ENCODE assay signal across 8 cellular contexts in the genomic region with DNA sequence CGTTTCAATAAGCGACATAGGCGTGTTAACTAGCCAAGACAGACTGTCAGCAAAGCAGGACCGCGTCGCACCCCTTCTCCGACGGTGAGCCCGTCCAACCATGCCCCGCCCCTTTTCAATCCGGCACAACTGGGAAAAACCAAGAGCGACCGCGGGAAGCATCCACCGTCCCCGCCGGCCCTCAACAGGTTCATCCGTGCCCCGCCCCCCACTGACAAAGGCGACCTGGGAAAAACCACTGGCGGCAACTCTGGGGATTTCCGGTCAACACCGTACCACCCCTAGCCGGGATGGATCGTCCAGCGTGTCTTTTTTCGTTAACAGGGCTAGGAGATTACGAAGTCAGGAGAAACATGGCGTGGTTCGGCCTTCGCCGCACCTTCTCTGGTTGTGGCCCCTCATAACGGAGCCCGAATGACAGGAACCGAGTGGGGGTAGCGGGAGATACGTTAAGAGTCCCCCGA. TPM values are rescaled to one million over a fixed set of nuclear protein-coding genes. Genes with fewer than 3 reads are reported as not detected.
A peak's percentile ranks its signal among the peaks of the same experiment; 100 is the strongest.
DNase-seq lines count a peak whose midpoint lies in the region; ATAC-seq and TF ChIP-seq lines count a peak whose summit lies in the region.

No MANE protein-coding gene starts in this region.

- peaks cover 0 to 52% (median 32%) of the 10 kb centered on the region in 11 experiments; a peak in 14 of 22 replicates for H4K20me1 ChIP-seq in BLaER1 treated with 17β-estradiol and CSF1 and Interleukin-3, amounts not matched to agents 10 nM and 100 nM
- no peaks in the 10 kb centered on the region for H4K20me1 ChIP-seq in PC-9 (ENCODE audit: insufficient read depth)

- peak overlapping the region; percentile 83 to 100 (median 91) for H3K4me3 Mint-ChIP-seq in naive thymus-derived CD4-positive, alpha-beta T cell

- POLR2A ChIA-PET in PC-9 (lab: Charles Lee; ENCODE audit: unreplicated experiment) = interaction anchor here (0.6 to 0.7 kb wide), 4 partner anchors 92 to 175 kb away, joined by 3 to 9 read pairs (median 4); partner anchors contain the start of gene HDAC6
- POLR2A ChIA-PET in naive thymus-derived CD4-positive, alpha-beta T cell (lab: Charles Lee) = interaction anchor here (0.7 to 4.1 kb wide), 11 partner anchors 11 to 357 kb away, joined by 3 to 29 read pairs (median 7); partner anchors contain the start of genes HDAC6, OTUD5, PIM2 and SLC35A2

- TSS peak; percentile 49 for BruUV-seq in PC-9 (replicated peaks; lab: Mats Ljungman, UMichigan)

- H3K4me3 ChIP-seq in BLaER1 treated with 17β-estradiol and CSF1 and Interleukin-3, amounts not matched to agents 10 nM and 100 nM = peak overlapping the region; percentile 67 to 84 (median 73)
- H3K4me3 ChIP-seq in PC-9 (peak overlapping the region; percentile 59; the same call in 1 of the 2 replicates), fibroblast of pulmonary artery (replicated peaks; ENCODE audit: low read depth, low read length) (peak overlapping the region; percentile 78), upper lobe of right lung (peak overlapping the region; percentile 68)
- H3K4me3 ChIP-seq in naive thymus-derived CD4-positive, alpha-beta T cell (ENCODE audit: low read length) = peak overlapping the region; percentile 91

- peak; percentile 11 for ATAC-seq in GM19467 (IDR thresholded peaks at IDR 0.05; ENCODE audit: unreplicated experiment)
- ATAC-seq in naive thymus-derived CD4-positive, alpha-beta T cell = peak; percentile 52
- peak; percentile 82 for ATAC-seq in upper lobe of right lung

- TF ChIP-seq CTCF in PC-9 (conservative IDR thresholded peaks at IDR 0.05) (no peak), fibroblast of pulmonary artery (IDR thresholded peaks at IDR 0.05; ENCODE audit: low read length, missing control alignments) (no peak), upper lobe of right lung (IDR thresholded peaks at IDR 0.05) (no peak)

- H3K27me3 Mint-ChIP-seq in naive thymus-derived CD4-positive, alpha-beta T cell = no peaks in the 10 kb centered on the region

- peaks cover 0 to 15% (median 3%) of the 10 kb centered on the region in 11 experiments; a peak in 7 of 22 replicates for H3K9me3 ChIP-seq in BLaER1 treated with 17β-estradiol and CSF1 and Interleukin-3, amounts not matched to agents 10 nM and 100 nM (replicated peaks in 1 of 11)
- H3K9me3 ChIP-seq in PC-9 (ENCODE audit: insufficient read depth, low read depth) = no peaks in the 10 kb centered on the region
- H3K9me3 ChIP-seq in naive thymus-derived CD4-positive, alpha-beta T cell (ENCODE audit: control insufficient read depth in 2 of 3, low read length in 3 of 3) = no peaks in the 10 kb centered on the region
- H3K9me3 ChIP-seq in upper lobe of right lung = no peaks in the 10 kb centered on the region

- H3K79me2 ChIP-seq in PC-9 (ENCODE audit: low read depth) = peaks cover 18% of the 10 kb centered on the region

- peaks cover 12 to 52% (median 31%) of the 10 kb centered on the region in 11 experiments; a peak in 21 of 22 replicates for H3K36me3 ChIP-seq in BLaER1 treated with 17β-estradiol and CSF1 and Interleukin-3, amounts not matched to agents 10 nM and 100 nM
- H3K36me3 ChIP-seq in PC-9 (ENCODE audit: low read depth) = no peaks in the 10 kb centered on the region
- peaks cover 0 to 26% (median 6%) of the 10 kb centered on the region in 3 experiments for H3K36me3 ChIP-seq in naive thymus-derived CD4-positive, alpha-beta T cell (ENCODE audit: control insufficient read depth in 2 of 3, insufficient read depth in 3 of 3, low read length in 3 of 3)
- peaks cover 14% of the 10 kb centered on the region for H3K36me3 ChIP-seq in upper lobe of right lung

- peak overlapping the region; percentile 87 to 94 (median 89) for H3K9ac ChIP-seq in BLaER1 treated with 17β-estradiol and CSF1 and Interleukin-3, amounts not matched to agents 10 nM and 100 nM

- peaks cover 23 to 37% (median 30%) of the 10 kb centered on the region in 10 experiments for H3K4me1 ChIP-seq in BLaER1 treated with 17β-estradiol and CSF1 and Interleukin-3, amounts not matched to agents 10 nM and 100 nM
- H3K4me1 ChIP-seq in PC-9 (replicated peaks; ENCODE audit: insufficient read depth) (no peaks in the 10 kb centered on the region), upper lobe of right lung (peaks cover 8% of the 10 kb centered on the region)
- peaks cover 12 to 16% of the 10 kb centered on the region in 2 donors for H3K4me1 ChIP-seq in naive thymus-derived CD4-positive, alpha-beta T cell (ENCODE audit: control insufficient read depth in 2 of 2, insufficient read depth in 2 of 2, low read length in 2 of 2)

- H3K9me3 Mint-ChIP-seq in naive thymus-derived CD4-positive, alpha-beta T cell = peaks cover 0 to 4% (median 0%) of the 10 kb centered on the region in 11 donors

- DNase-seq in KBM-7 (peak; percentile 94), PC-9 (peak; percentile 60 to 61), activated gamma-delta T cell (lab: John Stamatoyannopoulos, UW) (peak; percentile 34), fibroblast of pulmonary artery (ENCODE audit: low read depth) (peak; percentile 73), upper lobe of right lung (peak; percentile 89)
- peak in 7 of 9 donors; percentile 35 to 60 (median 55) for DNase-seq in naive thymus-derived CD4-positive, alpha-beta T cell

- H3F3A ChIP-seq in PC-9 (ENCODE audit: insufficient read depth, low read depth) = no peaks in the 10 kb centered on the region

- H3K36me3 Mint-ChIP-seq in naive thymus-derived CD4-positive, alpha-beta T cell = peaks cover 0 to 9% (median 0%) of the 10 kb centered on the region in 5 donors

- intact Hi-C loops in PC-9 (cut with micrococcal nuclease; ENCODE audit: unreplicated experiment) (loop anchor here (1.0 to 5.0 kb wide), 2 partner anchors 95 to 136 kb away; partner anchors contain the start of genes GLOD5 and HDAC6), upper lobe of right lung (cut with DNase I) (no loop called here)
- intact Hi-C loops in naive thymus-derived CD4-positive, alpha-beta T cell (cut with micrococcal nuclease) = loop anchor here (1.0 to 10.0 kb wide), 16 partner anchors 14 to 1335 kb away; partner anchors contain the start of genes MAGIX (in 2 of the 2), PPP1R3F (in 2 of the 2), ARAF (in 1 of the 2) and FOXP3 (in 1 of the 2)

- H3K4me1 Mint-ChIP-seq in naive thymus-derived CD4-positive, alpha-beta T cell = peaks cover 6 to 42% (median 24%) of the 10 kb centered on the region in 7 donors

- peak overlapping the region; percentile 89 to 98 (median 94) for H3K27ac Mint-ChIP-seq in naive thymus-derived CD4-positive, alpha-beta T cell

- H3K27me3 ChIP-seq in BLaER1 treated with 17β-estradiol and CSF1 and Interleukin-3, amounts not matched to agents 10 nM and 100 nM = peaks cover 0 to 38% (median 23%) of the 10 kb centered on the region in 11 experiments; a peak in 13 of 22 replicates
- H3K27me3 ChIP-seq in PC-9 (ENCODE audit: insufficient read depth, low read depth) (no peaks in the 10 kb centered on the region), upper lobe of right lung (no peaks in the 10 kb centered on the region)
- H3K27me3 ChIP-seq in naive thymus-derived CD4-positive, alpha-beta T cell (ENCODE audit: control insufficient read depth in 2 of 2, insufficient read depth in 2 of 2, low read length in 2 of 2) = no peaks in the 10 kb centered on the region

- peak overlapping the region; percentile 84 to 94 (median 90) for H3K27ac ChIP-seq in BLaER1 treated with 17β-estradiol and CSF1 and Interleukin-3, amounts not matched to agents 10 nM and 100 nM
- peak overlapping the region; percentile 84 for H3K27ac ChIP-seq in PC-9
- H3K27ac ChIP-seq in naive thymus-derived CD4-positive, alpha-beta T cell (ENCODE audit: low read depth, low read length) = peak overlapping the region; percentile 98
- H3K27ac ChIP-seq in upper lobe of right lung = peak overlapping the region; percentile 95

- H3K4me2 ChIP-seq in BLaER1 treated with 17β-estradiol and CSF1 and Interleukin-3, amounts not matched to agents 10 nM and 100 nM = peak overlapping the region; percentile 68 to 84 (median 77)
- H3K4me2 ChIP-seq in PC-9 = peak overlapping the region; percentile 70

- CTCF ChIA-PET in PC-9 (lab: Charles Lee) = interaction anchor here (0.6 kb wide), 1 partner anchor 29 kb away, joined by 3 read pairs; no protein-coding TSS in a partner anchor
- CTCF ChIA-PET in naive thymus-derived CD4-positive, alpha-beta T cell (lab: Charles Lee) = interaction anchor here (1.0 to 1.1 kb wide), 3 partner anchors 9 to 249 kb away, joined by 3 to 5 read pairs (median 5); no protein-coding TSS in a partner anchor

- peak overlapping the region; percentile 72; the same call in 1 of the 2 replicates for H2AFZ ChIP-seq in PC-9

- in situ Hi-C loops in KBM-7 (cut with MboI; ENCODE audit: low pct_unique_long_range_greater_than_20kb, low sequenced_read_pairs) = no loop called here

- H3K9me2 ChIP-seq in PC-9 (ENCODE audit: insufficient read depth) = no peaks in the 10 kb centered on the region

RNA-seq across cellular contexts. Expression of gene TIMM17B, which starts 0.4 kb away (rescaled TPM):
- total RNA-seq in PC-9 (2021) = 44.9 and 54.1 TPM in 2 replicates
- total RNA-seq in naive thymus-derived CD4-positive, alpha-beta T cell = 10 to 100 TPM; 41.1 to 46.6 (median 44.2) TPM
- 10 to 100 TPM; 55.8 to 57.0 TPM for polyA plus RNA-seq in naive thymus-derived CD4-positive, alpha-beta T cell
- 32.9 TPM for total RNA-seq in upper lobe of right lung

RNA-seq across cellular contexts. Expression of gene PQBP1, which starts 0.5 kb away (rescaled TPM):
- total RNA-seq in PC-9 (2021) = 36.4 and 39.4 TPM in 2 replicates
- 10 to 100 TPM; 64.1 to 89.5 (median 74.6) TPM for total RNA-seq in naive thymus-derived CD4-positive, alpha-beta T cell
- polyA plus RNA-seq in naive thymus-derived CD4-positive, alpha-beta T cell = 100 to 1,000 TPM; 110 to 125 TPM
- total RNA-seq in upper lobe of right lung = 61.3 TPM

RNA-seq across cellular contexts. Expression of gene SLC35A2, which starts 14.3 kb away (rescaled TPM):
- total RNA-seq in PC-9 (2021) = 24.1 and 29.6 TPM in 2 replicates
- total RNA-seq in naive thymus-derived CD4-positive, alpha-beta T cell = 10 to 100 TPM; 13.9 to 36.7 (median 18.5) TPM
- polyA plus RNA-seq in naive thymus-derived CD4-positive, alpha-beta T cell = 1 to 10 TPM; 6.7 to 8.1 TPM
- 22.6 TPM for total RNA-seq in upper lobe of right lung

RNA-seq across cellular contexts. Expression of gene PIM2, which starts 21.6 kb away (rescaled TPM):
- 3.6 and 4.4 TPM in 2 replicates for total RNA-seq in PC-9 (2021)
- 100 to 1,000 TPM; 144 to 321 (median 276) TPM for total RNA-seq in naive thymus-derived CD4-positive, alpha-beta T cell
- 100 to 1,000 TPM; 401 to 463 TPM for polyA plus RNA-seq in naive thymus-derived CD4-positive, alpha-beta T cell
- 14.4 TPM for total RNA-seq in upper lobe of right lung

Comparison
In these comparisons a context has a peak if more than half of its experiments do, and no peak if none do; other contexts are left out.
1. Peak in every context shown above with its lines: DNase-seq, ATAC-seq, H3K4me3 ChIP-seq and H3K27ac ChIP-seq.
2. ATAC-seq: peak in every context shown above with its lines; median percentile 82 in upper lobe of right lung; 52 in naive thymus-derived CD4-positive, alpha-beta T cell; 11 in GM19467.
3. DNase-seq: peak in every context shown above with its lines; median percentile 94 in KBM-7; 89 in upper lobe of right lung; 73 in fibroblast of pulmonary artery; 60 in PC-9; 55 in naive thymus-derived CD4-positive, alpha-beta T cell; 34 in activated gamma-delta T cell.